In the genomic region with DNA sequence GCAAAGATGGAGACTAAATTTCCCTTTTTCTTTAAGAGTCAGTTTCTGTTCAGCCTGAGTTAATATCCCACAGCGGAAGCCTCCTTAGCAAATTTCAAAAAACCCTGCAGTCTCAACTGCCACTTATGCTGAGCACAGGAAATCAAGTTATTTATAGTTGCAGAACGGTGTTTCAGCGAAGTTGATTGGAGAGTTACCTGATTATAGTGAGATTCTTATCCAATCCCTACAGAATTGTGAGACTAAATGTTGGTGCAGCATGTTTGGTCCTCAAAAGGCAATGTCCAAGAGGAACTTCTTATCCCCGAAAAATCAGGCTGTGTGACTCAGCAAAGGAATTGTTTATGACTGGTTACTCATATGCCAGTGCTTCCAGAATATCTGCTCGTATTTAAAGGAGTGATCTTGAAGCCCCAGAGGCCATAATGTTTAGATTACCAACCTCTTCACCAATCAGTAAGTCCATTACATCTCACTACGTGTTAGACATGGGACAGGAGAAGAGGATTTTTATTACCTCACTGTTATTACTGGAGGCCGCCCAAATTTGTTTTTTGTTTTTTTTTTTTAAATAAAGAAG, we compare ENCODE assay signal across 1 cellular context.
TF ChIP-seq lines count a peak whose summit lies in the region.

No MANE protein-coding gene starts in this region.

TF ChIP-seq in GM12878, 131 proteins besides CTCF, POLR2A, EP300 and RAD21 (continued from another document):
- no peak for TF ChIP-seq ATF2 (IDR thresholded peaks at IDR 0.05; ENCODE audit: low read length)
- TF ChIP-seq PAX8 (IDR thresholded peaks at IDR 0.05) = no peak
- no peak for TF ChIP-seq SMAD5 (IDR thresholded peaks at IDR 0.05; ENCODE audit: low read depth)
- peak in 1 of 2 experiments; percentile 55; a peak in 1 of 4 replicates for TF ChIP-seq ETV6 (conservative IDR thresholded peaks at IDR 0.05 in 1 of 2, IDR thresholded peaks at IDR 0.05 in 1 of 2; ENCODE audit: borderline replicate concordance in 1 of 2, low read depth in 1 of 2)
- TF ChIP-seq, protein P1, sequence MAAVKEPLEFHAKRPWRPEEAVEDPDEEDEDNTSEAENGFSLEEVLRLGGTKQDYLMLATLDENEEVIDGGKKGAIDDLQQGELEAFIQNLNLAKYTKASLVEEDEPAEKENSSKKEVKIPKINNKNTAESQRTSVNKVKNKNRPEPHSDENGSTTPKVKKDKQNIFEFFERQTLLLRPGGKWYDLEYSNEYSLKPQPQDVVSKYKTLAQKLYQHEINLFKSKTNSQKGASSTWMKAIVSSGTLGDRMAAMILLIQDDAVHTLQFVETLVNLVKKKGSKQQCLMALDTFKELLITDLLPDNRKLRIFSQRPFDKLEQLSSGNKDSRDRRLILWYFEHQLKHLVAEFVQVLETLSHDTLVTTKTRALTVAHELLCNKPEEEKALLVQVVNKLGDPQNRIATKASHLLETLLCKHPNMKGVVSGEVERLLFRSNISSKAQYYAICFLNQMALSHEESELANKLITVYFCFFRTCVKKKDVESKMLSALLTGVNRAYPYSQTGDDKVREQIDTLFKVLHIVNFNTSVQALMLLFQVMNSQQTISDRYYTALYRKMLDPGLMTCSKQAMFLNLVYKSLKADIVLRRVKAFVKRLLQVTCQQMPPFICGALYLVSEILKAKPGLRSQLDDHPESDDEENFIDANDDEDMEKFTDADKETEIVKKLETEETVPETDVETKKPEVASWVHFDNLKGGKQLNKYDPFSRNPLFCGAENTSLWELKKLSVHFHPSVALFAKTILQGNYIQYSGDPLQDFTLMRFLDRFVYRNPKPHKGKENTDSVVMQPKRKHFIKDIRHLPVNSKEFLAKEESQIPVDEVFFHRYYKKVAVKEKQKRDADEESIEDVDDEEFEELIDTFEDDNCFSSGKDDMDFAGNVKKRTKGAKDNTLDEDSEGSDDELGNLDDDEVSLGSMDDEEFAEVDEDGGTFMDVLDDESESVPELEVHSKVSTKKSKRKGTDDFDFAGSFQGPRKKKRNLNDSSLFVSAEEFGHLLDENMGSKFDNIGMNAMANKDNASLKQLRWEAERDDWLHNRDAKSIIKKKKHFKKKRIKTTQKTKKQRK (IDR thresholded peaks at IDR 0.05; ENCODE audit: low read depth, low read length) = no peak
- TF ChIP-seq, protein P2, sequence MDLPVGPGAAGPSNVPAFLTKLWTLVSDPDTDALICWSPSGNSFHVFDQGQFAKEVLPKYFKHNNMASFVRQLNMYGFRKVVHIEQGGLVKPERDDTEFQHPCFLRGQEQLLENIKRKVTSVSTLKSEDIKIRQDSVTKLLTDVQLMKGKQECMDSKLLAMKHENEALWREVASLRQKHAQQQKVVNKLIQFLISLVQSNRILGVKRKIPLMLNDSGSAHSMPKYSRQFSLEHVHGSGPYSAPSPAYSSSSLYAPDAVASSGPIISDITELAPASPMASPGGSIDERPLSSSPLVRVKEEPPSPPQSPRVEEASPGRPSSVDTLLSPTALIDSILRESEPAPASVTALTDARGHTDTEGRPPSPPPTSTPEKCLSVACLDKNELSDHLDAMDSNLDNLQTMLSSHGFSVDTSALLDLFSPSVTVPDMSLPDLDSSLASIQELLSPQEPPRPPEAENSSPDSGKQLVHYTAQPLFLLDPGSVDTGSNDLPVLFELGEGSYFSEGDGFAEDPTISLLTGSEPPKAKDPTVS (IDR thresholded peaks at IDR 0.05; ENCODE audit: low read depth, low read length) = no peak
- TF ChIP-seq TCF3 (IDR thresholded peaks at IDR 0.05; ENCODE audit: borderline replicate concordance, insufficient read depth, low read depth, low read length) = no peak
- TF ChIP-seq SKIL (IDR thresholded peaks at IDR 0.05; ENCODE audit: low read depth, poor library complexity, severe bottlenecking) = no peak
- TF ChIP-seq ZNF687 (IDR thresholded peaks at IDR 0.05) = no peak
- no peak for TF ChIP-seq NRF1 (conservative IDR thresholded peaks at IDR 0.05; ENCODE audit: low read depth, low read length)
- no peak for TF ChIP-seq SIN3A (IDR thresholded peaks at IDR 0.05; ENCODE audit: low read depth, low read length)
- no peak for TF ChIP-seq TARDBP (IDR thresholded peaks at IDR 0.05; ENCODE audit: borderline replicate concordance)
- peak; percentile 9; the same call in 1 of the 3 replicates for TF ChIP-seq POU2F2 (IDR thresholded peaks at IDR 0.05; ENCODE audit: borderline replicate concordance, low read depth, low read length)
- TF ChIP-seq RUNX3 (IDR thresholded peaks at IDR 0.05; ENCODE audit: low read length) = no peak; the same call in none of the 2 replicates
- TF ChIP-seq, protein P3, sequence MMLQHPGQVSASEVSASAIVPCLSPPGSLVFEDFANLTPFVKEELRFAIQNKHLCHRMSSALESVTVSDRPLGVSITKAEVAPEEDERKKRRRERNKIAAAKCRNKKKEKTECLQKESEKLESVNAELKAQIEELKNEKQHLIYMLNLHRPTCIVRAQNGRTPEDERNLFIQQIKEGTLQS (IDR thresholded peaks at IDR 0.05; ENCODE audit: borderline replicate concordance, extremely low read depth, low read depth, low read length) = no peak
- no peak for TF ChIP-seq POLR2AphosphoS5 (IDR thresholded peaks at IDR 0.05; ENCODE audit: low read length)
- TF ChIP-seq, protein P4, sequence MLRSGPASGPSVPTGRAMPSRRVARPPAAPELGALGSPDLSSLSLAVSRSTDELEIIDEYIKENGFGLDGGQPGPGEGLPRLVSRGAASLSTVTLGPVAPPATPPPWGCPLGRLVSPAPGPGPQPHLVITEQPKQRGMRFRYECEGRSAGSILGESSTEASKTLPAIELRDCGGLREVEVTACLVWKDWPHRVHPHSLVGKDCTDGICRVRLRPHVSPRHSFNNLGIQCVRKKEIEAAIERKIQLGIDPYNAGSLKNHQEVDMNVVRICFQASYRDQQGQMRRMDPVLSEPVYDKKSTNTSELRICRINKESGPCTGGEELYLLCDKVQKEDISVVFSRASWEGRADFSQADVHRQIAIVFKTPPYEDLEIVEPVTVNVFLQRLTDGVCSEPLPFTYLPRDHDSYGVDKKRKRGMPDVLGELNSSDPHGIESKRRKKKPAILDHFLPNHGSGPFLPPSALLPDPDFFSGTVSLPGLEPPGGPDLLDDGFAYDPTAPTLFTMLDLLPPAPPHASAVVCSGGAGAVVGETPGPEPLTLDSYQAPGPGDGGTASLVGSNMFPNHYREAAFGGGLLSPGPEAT (IDR thresholded peaks at IDR 0.05; ENCODE audit: low read depth) = peak; percentile 42; the same call in 1 of the 2 replicates
- no peak for TF ChIP-seq CBX3 (IDR thresholded peaks at IDR 0.05; ENCODE audit: borderline replicate concordance, low read depth)
- TF ChIP-seq CHD2 (IDR thresholded peaks at IDR 0.05; ENCODE audit: borderline replicate concordance, low read depth, low read length) = no peak
- peak; percentile 73 for TF ChIP-seq ATF7 (IDR thresholded peaks at IDR 0.05; ENCODE audit: low read depth)
- TF ChIP-seq BCL11A (IDR thresholded peaks at IDR 0.05; ENCODE audit: low read depth, low read length) = no peak
- TF ChIP-seq CEBPB (IDR thresholded peaks at IDR 0.05; ENCODE audit: borderline replicate concordance in 1 of 2, low read depth in 2 of 2, low read length in 2 of 2) = no peak
- TF ChIP-seq E2F4 (IDR thresholded peaks at IDR 0.05; ENCODE audit: low read depth, low read length) = no peak
- TF ChIP-seq FOXM1 (IDR thresholded peaks at IDR 0.05; ENCODE audit: low read depth, low read length) = no peak
- TF ChIP-seq FOXK2 (IDR thresholded peaks at IDR 0.05) = no peak
- no peak for TF ChIP-seq RB1 (IDR thresholded peaks at IDR 0.05; ENCODE audit: borderline replicate concordance)
- TF ChIP-seq SRF (IDR thresholded peaks at IDR 0.05; ENCODE audit: low read depth in 2 of 2, low read length in 2 of 2) = no peak
- no peak for TF ChIP-seq STAT1 (conservative IDR thresholded peaks at IDR 0.05)
- TF ChIP-seq NFIC (IDR thresholded peaks at IDR 0.05; ENCODE audit: low read depth, low read length) = no peak
- TF ChIP-seq NBN (IDR thresholded peaks at IDR 0.05) = no peak
